ENCODE assay signal across 1 cellular context in genomic region chr22:25930710-25931353, GRCh38.
TF ChIP-seq lines count a peak whose summit lies in the region.

No MANE protein-coding gene starts in this region.

TF ChIP-seq in HEK293, 187 proteins besides CTCF, POLR2A, EP300 and RAD21 (continued from another document):
- TF ChIP-seq ZXDB (tag by site-specific recombination; IDR thresholded peaks at IDR 0.05), result peak; percentile 67
- TF ChIP-seq MEIS1 (CRISPR knock-in tag; IDR thresholded peaks at IDR 0.05; ENCODE audit: borderline replicate concordance), result peak; percentile 85; the same call in 1 of the 2 replicates
- peak; percentile 29; the same call in 1 of the 2 replicates for TF ChIP-seq GLI2 (tag by site-specific recombination; IDR thresholded peaks at IDR 0.05; ENCODE audit: borderline replicate concordance, low read depth)
- peak; percentile 69 for TF ChIP-seq ZNF629 (tag by site-specific recombination; IDR thresholded peaks at IDR 0.05)
- peak; percentile 80 for TF ChIP-seq ZNF843 (tag by site-specific recombination; IDR thresholded peaks at IDR 0.05)
- TF ChIP-seq ZBTB44 (tag by site-specific recombination; IDR thresholded peaks at IDR 0.05), result peak; percentile 57
- peak; percentile 61 for TF ChIP-seq ZNF596 (tag by site-specific recombination; IDR thresholded peaks at IDR 0.05)
- TF ChIP-seq ZNF366 (tag by site-specific recombination; conservative IDR thresholded peaks at IDR 0.05), result peak; percentile 79
- no peak for TF ChIP-seq ZNF37A (tag by site-specific recombination; IDR thresholded peaks at IDR 0.05)
- TF ChIP-seq GLIS1 (tag by site-specific recombination; IDR thresholded peaks at IDR 0.05), result peak; percentile 97
- peak; percentile 94 for TF ChIP-seq OSR2 (tag by site-specific recombination; IDR thresholded peaks at IDR 0.05)
- TF ChIP-seq PRDM4 (tag by site-specific recombination; IDR thresholded peaks at IDR 0.05), result peak; percentile 75
- peak; percentile 16; the same call in 1 of the 2 replicates for TF ChIP-seq TRIM28 (IDR thresholded peaks at IDR 0.05; ENCODE audit: borderline replicate concordance, low read length)
- TF ChIP-seq BCL11B (tag by site-specific recombination; IDR thresholded peaks at IDR 0.05; ENCODE audit: low read depth), result no peak
- TF ChIP-seq FEZF1 (tag by site-specific recombination; IDR thresholded peaks at IDR 0.05), result peak; percentile 81
- peak; percentile 80 for TF ChIP-seq ZNF391 (tag by site-specific recombination; IDR thresholded peaks at IDR 0.05; ENCODE audit: borderline replicate concordance, low read depth)
- no peak for TF ChIP-seq ZNF157 (tag by site-specific recombination; IDR thresholded peaks at IDR 0.05)
- no peak for TF ChIP-seq ZFP3 (tag by site-specific recombination; IDR thresholded peaks at IDR 0.05; ENCODE audit: low read depth)
- peak; percentile 82 for TF ChIP-seq GFI1B (tag by site-specific recombination; IDR thresholded peaks at IDR 0.05)
- no peak for TF ChIP-seq ZNF623 (tag by site-specific recombination; IDR thresholded peaks at IDR 0.05)
- TF ChIP-seq HOXD13 (CRISPR knock-in tag; IDR thresholded peaks at IDR 0.05; ENCODE audit: borderline replicate concordance), result 0 out of 2 replicates have a peak, but pooled peaks have one; percentile 17
- TF ChIP-seq ZBTB17 (tag by site-specific recombination; IDR thresholded peaks at IDR 0.05), result no peak
- no peak for TF ChIP-seq ZNF548 (tag by site-specific recombination; IDR thresholded peaks at IDR 0.05)
- peak; percentile 56 for TF ChIP-seq PRDM6 (tag by site-specific recombination; IDR thresholded peaks at IDR 0.05)
- peak; percentile 58; the same call in 1 of the 2 replicates for TF ChIP-seq IKZF3 (tag by site-specific recombination; IDR thresholded peaks at IDR 0.05)
- peak; percentile 55 for TF ChIP-seq ZBTB8A (tag by site-specific recombination; IDR thresholded peaks at IDR 0.05)
- no peak for TF ChIP-seq ZBTB7A (tag by site-specific recombination; IDR thresholded peaks at IDR 0.05; ENCODE audit: low read depth)
- TF ChIP-seq ZEB2 (tag by site-specific recombination; IDR thresholded peaks at IDR 0.05), result peak; percentile 43; the same call in 1 of the 2 replicates
- TF ChIP-seq ZNF639 (tag by site-specific recombination; IDR thresholded peaks at IDR 0.05), result peak; percentile 17; the same call in 1 of the 2 replicates
- peak; percentile 97 for TF ChIP-seq TSHZ1 (tag by site-specific recombination; IDR thresholded peaks at IDR 0.05; ENCODE audit: borderline replicate concordance)
- 0 out of 2 replicates have a peak, but pooled peaks have one; percentile 26 for TF ChIP-seq ZNF324 (tag by site-specific recombination; IDR thresholded peaks at IDR 0.05)
- peak; percentile 94 for TF ChIP-seq WT1 (tag by site-specific recombination; IDR thresholded peaks at IDR 0.05)
- TF ChIP-seq ZNF18 (tag by site-specific recombination; IDR thresholded peaks at IDR 0.05), result peak; percentile 59; the same call in 1 of the 2 replicates
- 0 out of 2 replicates have a peak, but pooled peaks have one; percentile 68 for TF ChIP-seq ZNF2 (tag by site-specific recombination; IDR thresholded peaks at IDR 0.05)
- peak; percentile 18; the same call in 1 of the 2 replicates for TF ChIP-seq KLF1 (tag by site-specific recombination; IDR thresholded peaks at IDR 0.05)
- TF ChIP-seq SP2 (tag by site-specific recombination; IDR thresholded peaks at IDR 0.05), result no peak
- TF ChIP-seq ZIC2 (tag by site-specific recombination; IDR thresholded peaks at IDR 0.05), result peak; percentile 92
- peak; percentile 49; the same call in 1 of the 2 replicates for TF ChIP-seq HIC1 (tag by site-specific recombination; IDR thresholded peaks at IDR 0.05)
- TF ChIP-seq ELK4 (IDR thresholded peaks at IDR 0.05; ENCODE audit: borderline replicate concordance, low read depth, low read length), result no peak
- TF ChIP-seq ZNF24 (tag by site-specific recombination; IDR thresholded peaks at IDR 0.05), result peak; percentile 41; the same call in 1 of the 2 replicates
- peak; percentile 91 for TF ChIP-seq SP7 (tag by site-specific recombination; IDR thresholded peaks at IDR 0.05)
